ENCODE assay signal across 22 cellular contexts in genomic region chr2:86566828-86567205, GRCh38. TPM values are rescaled to one million over a fixed set of nuclear protein-coding genes. Genes with fewer than 3 reads are reported as not detected.
DNase-seq lines count a peak whose midpoint lies in the region; ATAC-seq and TF ChIP-seq lines count a peak whose summit lies in the region.
"Had no signal": no experiment of that assay in that cellular context is flagged by ENCODE, and none has a peak within 500 bp of the region (broad histone marks: within the 10 kb centered on the region; RNA-seq: fewer than 3 reads in every experiment).

No MANE protein-coding gene starts in this region.

- H3K36me3 Mint-ChIP-seq in brain (no peaks in the 10 kb centered on the region), nephron (ENCODE audit: low read depth) (peaks cover 1% of the 10 kb centered on the region)

- H3K9me2 ChIP-seq in GM23248 (ENCODE audit: insufficient read depth) = no peaks in the 10 kb centered on the region

- in situ Hi-C loops in GM23248 (cut with MboI) = no loop called here

- intact Hi-C loops in testis (cut with DNase I; ENCODE audit: low total_unique reads) = no loop called here

- H3K9me3 ChIP-seq in DND-41 (ENCODE audit: insufficient read depth, low read length, severe bottlenecking) (no peaks in the 10 kb centered on the region), GM23248 (ENCODE audit: low read depth) (no peaks in the 10 kb centered on the region), testis (no peaks in the 10 kb centered on the region)

- no peaks in the 10 kb centered on the region for H3K36me3 ChIP-seq in DND-41 (ENCODE audit: insufficient read depth, low read length)
- no peaks in the 10 kb centered on the region for H3K36me3 ChIP-seq in GM23248 (ENCODE audit: low read depth)
- H3K36me3 ChIP-seq in testis (ENCODE audit: low read depth, missing control alignments) = no peaks in the 10 kb centered on the region
- H3K36me3 ChIP-seq: BLaER1 treated with 17β-estradiol and CSF1 and Interleukin-3, amounts not matched to agents 10 nM and 100 nM had no signal

- H4K20me1 ChIP-seq in DND-41 (ENCODE audit: insufficient read depth, low read length) (no peaks in the 10 kb centered on the region), GM23248 (ENCODE audit: insufficient read depth) (no peaks in the 10 kb centered on the region)
- H4K20me1 ChIP-seq: BLaER1 treated with 17β-estradiol and CSF1 and Interleukin-3, amounts not matched to agents 10 nM and 100 nM had no signal

- no peak for TF ChIP-seq POLR2A in testis (IDR thresholded peaks at IDR 0.05)

- H3K4me1 Mint-ChIP-seq in brain (peaks cover 34% of the 10 kb centered on the region), nephron (peaks cover 33% of the 10 kb centered on the region)

- 0 out of 2 replicates have a peak overlapping the region, but pooled peaks have one; percentile 8 for H2AFZ ChIP-seq in DND-41 (ENCODE audit: low read depth, low read length)
- H2AFZ ChIP-seq in GM23248 = peak overlapping the region; percentile 57; the same call in 1 of the 2 replicates

- H3K27me3 ChIP-seq in DND-41 (ENCODE audit: insufficient read depth, low read length, poor library complexity) (no peaks in the 10 kb centered on the region), GM23248 (replicated peaks; ENCODE audit: insufficient read depth) (no peaks in the 10 kb centered on the region), testis (no peaks in the 10 kb centered on the region)
- H3K27me3 ChIP-seq: BLaER1 treated with 17β-estradiol and CSF1 and Interleukin-3, amounts not matched to agents 10 nM and 100 nM had no signal

- H3K4me3 ChIP-seq in DND-41 (ENCODE audit: low read depth in 1 of 2, low read length in 2 of 2) (no peak overlapping the region), GM23248 (no peak overlapping the region), testis (no peak overlapping the region)
- H3K4me3 ChIP-seq: A549; BLaER1 treated with 17β-estradiol and CSF1 and Interleukin-3, amounts not matched to agents 10 nM and 100 nM; GM12878 had no signal

- no peak for TF ChIP-seq CTCF in DND-41 (IDR thresholded peaks at IDR 0.05; ENCODE audit: borderline replicate concordance, extremely low read depth, low read length, poor library complexity, severe bottlenecking)
- TF ChIP-seq CTCF in brain (conservative IDR thresholded peaks at IDR 0.05) = no peak
- no peak for TF ChIP-seq CTCF in nephron (IDR thresholded peaks at IDR 0.05; ENCODE audit: unreplicated experiment in 3 of 3)
- no peak for TF ChIP-seq CTCF in testis (IDR thresholded peaks at IDR 0.05)

- H3K27me3 Mint-ChIP-seq in brain = peaks cover 6% of the 10 kb centered on the region
- H3K27me3 Mint-ChIP-seq in nephron (ENCODE audit: low read depth) = no peaks in the 10 kb centered on the region

- DNase-seq in DND-41 = no peak
- no peak for DNase-seq in GM23248
- no peak for DNase-seq in testis
- no peak for DNase-seq in NCI-H2227 treated with DMSO at 0.1 percent for 48 hours (lab: John Stamatoyannopoulos, UW)
- DNase-seq: AML-193; CD4-positive, alpha-beta T cell; GDM1; Karpas-422; NCI-H1092; NCI-H146; NCI-H1930; NCI-H2107; NCI-H510A; RPMI8226; SHP77 had no signal

- ATAC-seq in DND-41 (ENCODE audit: insufficient read depth, low read depth) (no peak), HG03025 (IDR thresholded peaks at IDR 0.05; ENCODE audit: low FRiP score, unreplicated experiment) (no peak)
- ATAC-seq: A549, GM12878 had no signal

- no peak overlapping the region for H3K27ac ChIP-seq in DND-41 (ENCODE audit: low read length)
- no peak overlapping the region for H3K27ac ChIP-seq in GM23248
- H3K27ac ChIP-seq in testis = no peak overlapping the region
- H3K27ac ChIP-seq: A549; BLaER1 treated with 17β-estradiol and CSF1 and Interleukin-3, amounts not matched to agents 10 nM and 100 nM; HL-60 had no signal

- H3K4me2 ChIP-seq in DND-41 (ENCODE audit: insufficient read depth, low read length) (no peak overlapping the region), GM23248 (ENCODE audit: unreplicated experiment) (no peak overlapping the region)
- H3K4me2 ChIP-seq: A549; BLaER1 treated with 17β-estradiol and CSF1 and Interleukin-3, amounts not matched to agents 10 nM and 100 nM had no signal

- H3K27ac Mint-ChIP-seq in brain (peak overlapping the region in 4 of 5 experiments; percentile 66 to 94 (median 78)), nephron (peak overlapping the region; percentile 4 to 76 (median 73))
- H3K27ac Mint-ChIP-seq: CD4-positive, alpha-beta T cell had no signal

- peaks cover 4% of the 10 kb centered on the region; the same call in 1 of the 2 replicates for H3F3A ChIP-seq in GM23248 (ENCODE audit: insufficient read depth)

- H3K9me3 Mint-ChIP-seq in brain (peaks cover 4 to 13% (median 10%) of the 10 kb centered on the region in 5 experiments), nephron (no peaks in the 10 kb centered on the region)
- H3K9me3 Mint-ChIP-seq: CD4-positive, alpha-beta T cell had no signal

- H3K4me3 Mint-ChIP-seq in brain = peak overlapping the region in 3 of 5 experiments; percentile 46 to 61 (median 59)
- H3K4me3 Mint-ChIP-seq in nephron = peak overlapping the region in 1 of 3 experiments; percentile 49

- H3K9ac ChIP-seq in DND-41 (ENCODE audit: low read depth, low read length) (no peak overlapping the region), GM23248 (no peak overlapping the region)
- H3K9ac ChIP-seq: BLaER1 treated with 17β-estradiol and CSF1 and Interleukin-3, amounts not matched to agents 10 nM and 100 nM had no signal

- peaks cover 20% of the 10 kb centered on the region for H3K4me1 ChIP-seq in DND-41 (ENCODE audit: insufficient read depth, low read length)
- peaks cover 11% of the 10 kb centered on the region for H3K4me1 ChIP-seq in GM23248 (ENCODE audit: insufficient read depth)
- H3K4me1 ChIP-seq in testis = peaks cover 4% of the 10 kb centered on the region

- H3K79me2 ChIP-seq in DND-41 (ENCODE audit: insufficient read depth, low read length) = peaks cover 13% of the 10 kb centered on the region
- peaks cover 9% of the 10 kb centered on the region for H3K79me2 ChIP-seq in GM23248 (ENCODE audit: insufficient read depth)

RNA-seq across cellular contexts. Expression of gene CHMP3, which starts 3.6 kb away (rescaled TPM):
- 71.5 and 81.2 TPM in 2 replicates for total RNA-seq in GM23248 (2014; rRNA removed; shearing (Covaris generic))
- polyA plus RNA-seq in GM23248 (2016; fragmentation: Nextera tagmentation; extraction: Ambion mirVana) (74.5 and 90.1 TPM in 2 replicates), brain (ENCODE audit: insufficient read depth, low read depth, low replicate concordance) (111 TPM), testis (ENCODE audit: insufficient read depth, low read depth, low replicate concordance) (163 TPM)
- total RNA-seq in testis = 10 to 100 TPM; 64.6 to 89.4 TPM

RNA-seq across cellular contexts. Expression of gene RNF103, which starts 56.8 kb away (rescaled TPM):
- 21.7 and 24.4 TPM in 2 replicates for total RNA-seq in GM23248 (2014; rRNA removed; shearing (Covaris generic))
- polyA plus RNA-seq in GM23248 (2016; fragmentation: Nextera tagmentation; extraction: Ambion mirVana) (11.6 and 13.2 TPM in 2 replicates), brain (ENCODE audit: insufficient read depth, low read depth, low replicate concordance) (16.1 TPM), testis (ENCODE audit: insufficient read depth, low read depth, low replicate concordance) (53.7 TPM)
- total RNA-seq in testis = 10 to 100 TPM; 48.2 to 59.7 TPM
